In genomic region chr5:124285071-124285470, GRCh38 we compare ENCODE assay signal across 28 cellular contexts.
DNase-seq lines count a peak whose midpoint lies in the region; ATAC-seq, FAIRE-seq and TF ChIP-seq lines count a peak whose summit lies in the region.
"Had no signal": no experiment of that assay in that cellular context is flagged by ENCODE, and none has a peak within 500 bp of the region (broad histone marks: within the 10 kb centered on the region; RNA-seq: fewer than 3 reads in every experiment).

No MANE protein-coding gene starts in this region.

- no peaks in the 10 kb centered on the region for H3K36me3 ChIP-seq in bronchial epithelial cell (ENCODE audit: control insufficient read depth, insufficient read depth, low read length)
- no peaks in the 10 kb centered on the region for H3K36me3 ChIP-seq in pancreas
- H3K36me3 ChIP-seq in left ventricle myocardium inferior = no peaks in the 10 kb centered on the region
- H3K36me3 ChIP-seq: adrenal gland, neutrophil, tibial nerve had no signal

- TF ChIP-seq CTCF in bronchial epithelial cell (IDR thresholded peaks at IDR 0.05; ENCODE audit: insufficient read depth, low read length, severe bottlenecking) = no peak
- TF ChIP-seq CTCF in pancreas (IDR thresholded peaks at IDR 0.05) = no peak
- TF ChIP-seq CTCF in left ventricle myocardium inferior (IDR thresholded peaks at IDR 0.05; ENCODE audit: borderline replicate concordance) = no peak

- H3K27ac ChIP-seq in pancreas (peak overlapping the region in 2 of 4 donors; percentile 30 to 33), left ventricle myocardium inferior (replicated peaks) (no peak overlapping the region)
- H3K27ac ChIP-seq: adrenal gland, neutrophil, PC-9, tibial nerve had no signal

- peak; percentile 7 for DNase-seq in NCI-H1105 treated with DMSO at 0.1 percent for 48 hours (lab: John Stamatoyannopoulos, UW)
- no peak for DNase-seq in NCI-H1105 (lab: John Stamatoyannopoulos, UW)
- DNase-seq in NCI-H2196 (lab: John Stamatoyannopoulos, UW; ENCODE audit: unreplicated experiment) = peak; percentile 86
- peak; percentile 78 for DNase-seq in bronchial epithelial cell (ENCODE audit: low read depth)
- peak in 4 of 6 donors; percentile 63 to 88 (median 82) for DNase-seq in pancreas
- DNase-seq in NAMALWA (ENCODE audit: low spot score) = no peak
- no peak for DNase-seq in NOMO-1 treated with DMSO at 0.1 percent for 48 hours (lab: John Stamatoyannopoulos, UW; ENCODE audit: unreplicated experiment)
- no peak for DNase-seq in left ventricle myocardium inferior
- DNase-seq: activated CD4-positive, alpha-beta memory T cell treated with anti-CD3 and anti-CD28 coated beads, Interleukin-2, amount 10 ng/mL, durations not matched to agents 7 days and 5 days; activated CD8-positive, alpha-beta memory T cell treated with anti-CD3 and anti-CD28 coated beads, Interleukin-2, amount 50 U/mL, for 4 hours; activated naive CD4-positive, alpha-beta T cell treated with anti-CD3 and anti-CD28 coated beads for 36 hours; HFFc6; IMR-90; naive thymus-derived CD4-positive, alpha-beta T cell; NCI-H2107; NCI-H510A; PC-9; SHP77; stimulated activated CD4-positive, alpha-beta T cell treated with anti-CD3 and anti-CD28 coated beads, Interleukin-4, amount 100 ng/mL, for 1 hour had no signal

- H3K4me1 ChIP-seq in pancreas (peaks cover 14 to 40% (median 29%) of the 10 kb centered on the region in 3 donors), left ventricle myocardium inferior (peaks cover 22% of the 10 kb centered on the region)

- H3K9me3 ChIP-seq in pancreas (no peaks in the 10 kb centered on the region), left ventricle myocardium inferior (replicated peaks) (no peaks in the 10 kb centered on the region)
- H3K9me3 ChIP-seq: adrenal gland, neutrophil, tibial nerve had no signal

- ATAC-seq in pancreas = peak; percentile 45 to 68 (median 52)
- ATAC-seq: left lobe of liver; naive thymus-derived CD4-positive, alpha-beta T cell; sciatic nerve had no signal

- H3K4me3 ChIP-seq in bronchial epithelial cell (ENCODE audit: low read depth, low read length) (no peak overlapping the region), pancreas (no peak overlapping the region), left ventricle myocardium inferior (no peak overlapping the region)
- H3K4me3 ChIP-seq: adrenal gland, PC-9, tibial nerve had no signal

- H3K27me3 ChIP-seq in bronchial epithelial cell (ENCODE audit: control insufficient read depth, insufficient read depth, low read length) (peaks cover 6% of the 10 kb centered on the region), pancreas (no peaks in the 10 kb centered on the region), left ventricle myocardium inferior (ENCODE audit: low read depth) (no peaks in the 10 kb centered on the region)
- H3K27me3 ChIP-seq: adrenal gland, neutrophil, tibial nerve had no signal

- intact Hi-C loops in pancreas (cut with DNase I) (no loop called here), left ventricle myocardium inferior (cut with micrococcal nuclease) (no loop called here)

- FAIRE-seq in bronchial epithelial cell (lab: Jason Lieb, UNC) (no peak), pancreas (lab: Jason Lieb, UNC) (no peak)
- FAIRE-seq: A204.1, D721Med, GM12892, H1 had no signal

- WGBS in pancreas, 2 donors = 15 to 25% methylated on average over 4 of the region's 4 CpGs

Comparison
In these comparisons a context has a peak if more than half of its experiments do, and no peak if none do; other contexts are left out.
1. DNase-seq: peak in NCI-H1105 treated with DMSO at 0.1 percent for 48 hours (single experiment), NCI-H2196 (single experiment), bronchial epithelial cell (single experiment) and pancreas (4 of 6); none in NCI-H1105 (single experiment), NAMALWA (single experiment), NOMO-1 treated with DMSO at 0.1 percent for 48 hours (single experiment) and left ventricle myocardium inferior (single experiment).